13 cellular contexts compared by ENCODE assay signal in genomic region chr13:30153871-30154426, GRCh38.
DNase-seq lines count a peak whose midpoint lies in the region; ATAC-seq, FAIRE-seq and TF ChIP-seq lines count a peak whose summit lies in the region.
"Had no signal": no experiment of that assay in that cellular context is flagged by ENCODE, and none has a peak within 500 bp of the region (broad histone marks: within the 10 kb centered on the region; RNA-seq: fewer than 3 reads in every experiment).

No MANE protein-coding gene starts in this region.

- H3K27me3 ChIP-seq in foreskin keratinocyte: peaks cover 29% of the 10 kb centered on the region
- H3K27me3 ChIP-seq in MG63: no peaks in the 10 kb centered on the region
- H3K27me3 ChIP-seq in small intestine (ENCODE audit: control insufficient read depth in 2 of 2, insufficient read depth in 2 of 2, low read length in 2 of 2): no peaks in the 10 kb centered on the region
- H3K27me3 ChIP-seq: right lobe of liver, SJSA1 had no signal

- H3K4me1 Mint-ChIP-seq in CD14-positive monocyte: no peaks in the 10 kb centered on the region

- no peaks in the 10 kb centered on the region for H3K36me3 ChIP-seq in MG63
- no peaks in the 10 kb centered on the region for H3K36me3 ChIP-seq in small intestine (ENCODE audit: control insufficient read depth in 2 of 2, insufficient read depth in 2 of 2, low read length in 2 of 2)
- H3K36me3 ChIP-seq: right lobe of liver, SJSA1 had no signal

- intact Hi-C loops in CD14-positive monocyte (cut with micrococcal nuclease): no loop called here

- H3K9me3 Mint-ChIP-seq in CD14-positive monocyte: peaks cover 0 to 3% (median 0%) of the 10 kb centered on the region in 7 donors
- H3K9me3 Mint-ChIP-seq: activated naive CD4-positive, alpha-beta T cell treated with anti-CD3 and anti-CD28 coated beads, Interleukin-2, amount 50 U/mL, for 72 hours had no signal

- no peak for FAIRE-seq in small intestine (lab: Jason Lieb, UNC)

- TF ChIP-seq CTCF in foreskin keratinocyte (conservative IDR thresholded peaks at IDR 0.05): no peak
- no peak for TF ChIP-seq CTCF in CD14-positive monocyte (IDR thresholded peaks at IDR 0.05)

- H3K27ac Mint-ChIP-seq in CD14-positive monocyte: no peak overlapping the region
- H3K27ac Mint-ChIP-seq: activated naive CD4-positive, alpha-beta T cell treated with anti-CD3 and anti-CD28 coated beads, Interleukin-2, amount 50 U/mL, for 72 hours had no signal

- H3K4me3 ChIP-seq in MG63 (no peak overlapping the region), small intestine (ENCODE audit: low read depth in 1 of 2, low read length in 2 of 2) (no peak overlapping the region)
- H3K4me3 ChIP-seq: right lobe of liver, SJSA1 had no signal

- H3K4me1 ChIP-seq in foreskin keratinocyte (no peaks in the 10 kb centered on the region), small intestine (ENCODE audit: control insufficient read depth in 2 of 2, insufficient read depth in 1 of 2, low read depth in 1 of 2, low read length in 1 of 2) (no peaks in the 10 kb centered on the region)
- H3K4me1 ChIP-seq: right lobe of liver had no signal

- H3K27ac ChIP-seq in foreskin keratinocyte (no peak overlapping the region), small intestine (ENCODE audit: low read depth in 1 of 2, low read length in 1 of 2) (no peak overlapping the region)
- H3K27ac ChIP-seq: right lobe of liver, SJSA1 had no signal

- peaks cover 0 to 4% (median 2%) of the 10 kb centered on the region in 3 donors for H3K27me3 Mint-ChIP-seq in CD14-positive monocyte (ENCODE audit: low read depth in 3 of 3)

- DNase-seq in GM03348 (ENCODE audit: low spot score) (peak; percentile 21), foreskin keratinocyte (no peak), renal cortical epithelial cell (ENCODE audit: low read depth) (peak; percentile 44), MG63 (no peak), CD14-positive monocyte (ENCODE audit: low spot score) (no peak), small intestine (no peak)
- DNase-seq: activated CD4-positive, alpha-beta T cell treated with anti-CD3 and anti-CD28 coated beads, Interleukin-2, amount 50 U/mL, for 1 hour; KBM-7; NCI-H2171 treated with DMSO at 0.1 percent for 48 hours; right lobe of liver had no signal

- 54 to 58% (median 56%) methylated on average over 24 of the region's 24 CpGs for WGBS in small intestine, 3 donors

- no peaks in the 10 kb centered on the region for H3K9me3 ChIP-seq in MG63
- H3K9me3 ChIP-seq in small intestine (ENCODE audit: control insufficient read depth, low read depth): no peaks in the 10 kb centered on the region
- H3K9me3 ChIP-seq: right lobe of liver, SJSA1 had no signal

- peak; percentile 26 for ATAC-seq in foreskin keratinocyte
- ATAC-seq: activated naive CD4-positive, alpha-beta T cell treated with anti-CD3 and anti-CD28 coated beads, Interleukin-2, amount 50 U/mL, for 72 hours had no signal

- no peak overlapping the region for H3K4me3 Mint-ChIP-seq in CD14-positive monocyte

- no peaks in the 10 kb centered on the region for H3K36me3 Mint-ChIP-seq in CD14-positive monocyte
- H3K36me3 Mint-ChIP-seq: activated naive CD4-positive, alpha-beta T cell treated with anti-CD3 and anti-CD28 coated beads, Interleukin-2, amount 50 U/mL, for 72 hours had no signal

TF ChIP-seq in PFSK-1, 5 proteins besides CTCF, POLR2A, EP300 and RAD21:
- TF ChIP-seq REST (IDR thresholded peaks at IDR 0.05; ENCODE audit: insufficient read depth in 1 of 2, low read depth in 2 of 2, low read length in 2 of 2) (peak; percentile 86 to 90), TAF1 (IDR thresholded peaks at IDR 0.05; ENCODE audit: borderline replicate concordance, insufficient read depth, low read length) (no peak)

Comparison
In these comparisons a context has a peak if more than half of its experiments do, and no peak if none do; other contexts are left out.
1. DNase-seq: peak in GM03348 (single experiment) and renal cortical epithelial cell (single experiment); none in foreskin keratinocyte (0 of 2), MG63 (single experiment), CD14-positive monocyte (single experiment) and small intestine (single experiment).